In the genomic region with DNA sequence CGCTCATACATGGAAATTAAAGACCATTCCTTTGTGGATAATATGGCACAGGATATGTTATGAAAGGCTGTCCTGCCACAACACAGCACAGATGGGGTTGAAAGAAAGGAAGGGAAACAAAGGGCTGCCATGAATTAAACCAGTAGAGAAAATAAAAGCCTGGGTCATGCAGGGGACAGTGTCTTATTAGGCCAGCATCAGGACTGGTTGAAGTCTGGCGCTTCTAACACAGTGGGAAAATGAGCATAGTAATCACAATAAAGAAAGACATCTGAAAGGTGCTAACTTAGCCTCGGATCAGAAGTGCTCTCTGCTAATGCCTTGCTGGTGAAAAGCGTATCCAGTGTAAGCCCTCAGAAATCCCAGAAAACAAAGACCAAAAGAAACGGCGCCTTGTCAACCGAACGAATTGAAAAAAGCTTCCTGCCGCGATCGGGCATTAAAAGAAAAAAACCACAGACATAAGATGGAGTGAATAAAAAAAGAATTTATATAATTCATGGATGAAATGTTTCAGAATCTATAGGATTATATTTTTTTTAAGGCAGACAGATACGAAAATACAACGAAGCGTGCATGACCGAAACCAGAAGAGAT, we compare ENCODE assay signal across 9 cellular contexts. TPM values are rescaled to one million over a fixed set of nuclear protein-coding genes. Genes with fewer than 3 reads are reported as not detected.
DNase-seq lines count a peak whose midpoint lies in the region; ATAC-seq, FAIRE-seq and TF ChIP-seq lines count a peak whose summit lies in the region.
"Had no signal": no experiment of that assay in that cellular context is flagged by ENCODE, and none has a peak within 500 bp of the region (broad histone marks: within the 10 kb centered on the region; RNA-seq: fewer than 3 reads in every experiment).

No MANE protein-coding gene starts in this region.

- peak overlapping the region; percentile 81 for H3K4me3 Mint-ChIP-seq in natural killer cell
- no peak overlapping the region for H3K4me3 Mint-ChIP-seq in natural killer cell treated with Interleukin-12 subunit alpha and Interleukin-12 subunit beta and Interleukin-15 and Interleukin-18, amount 100 ng/mL, for 72 hours

- H3K36me3 Mint-ChIP-seq in natural killer cell: peaks cover 7% of the 10 kb centered on the region
- H3K36me3 Mint-ChIP-seq in natural killer cell treated with Interleukin-12 subunit alpha and Interleukin-12 subunit beta and Interleukin-15 and Interleukin-18, amount 100 ng/mL, for 72 hours: no peaks in the 10 kb centered on the region

- H3K4me1 ChIP-seq in RWPE2 (ENCODE audit: insufficient read depth, poor library complexity, severe bottlenecking): peaks cover 2% of the 10 kb centered on the region

- ATAC-seq in natural killer cell: no peak
- no peak for ATAC-seq in natural killer cell treated with Interleukin-12 subunit alpha and Interleukin-12 subunit beta and Interleukin-15 and Interleukin-18, amount 100 ng/mL, for 72 hours
- ATAC-seq in RWPE2 (ENCODE audit: low read depth): no peak
- no peak for ATAC-seq in GM19467 (IDR thresholded peaks at IDR 0.05; ENCODE audit: unreplicated experiment)

- no peak for TF ChIP-seq CTCF in natural killer cell (IDR thresholded peaks at IDR 0.05)
- TF ChIP-seq CTCF in RWPE2 (IDR thresholded peaks at IDR 0.05; ENCODE audit: poor library complexity, severe bottlenecking): no peak
- no peak for TF ChIP-seq CTCF in foreskin fibroblast (IDR thresholded peaks at IDR 0.05; ENCODE audit: low read depth, low read length)

- DNase-seq in natural killer cell: no peak
- no peak for DNase-seq in natural killer cell treated with Interleukin-12 subunit alpha and Interleukin-12 subunit beta and Interleukin-15 and Interleukin-18, amount 100 ng/mL, for 72 hours (ENCODE audit: low spot score)
- no peak for DNase-seq in RWPE2 (ENCODE audit: low spot score)
- DNase-seq in foreskin fibroblast: peak in 1 of 2 donors; percentile 14
- peak; percentile 11 for DNase-seq in urothelium cell line (ENCODE audit: low spot score)
- no peak for DNase-seq in NCI-H345 treated with DMSO at 0.1 percent for 48 hours (lab: John Stamatoyannopoulos, UW; ENCODE audit: unreplicated experiment)
- no peak for DNase-seq in 8988T

- no peak for FAIRE-seq in urothelium cell line (lab: Jason Lieb, UNC)

- H3K27me3 Mint-ChIP-seq in natural killer cell (ENCODE audit: low read depth in 2 of 2): peaks cover 0 to 3% of the 10 kb centered on the region in 2 donors
- no peaks in the 10 kb centered on the region for H3K27me3 Mint-ChIP-seq in natural killer cell treated with Interleukin-12 subunit alpha and Interleukin-12 subunit beta and Interleukin-15 and Interleukin-18, amount 100 ng/mL, for 72 hours

- no peaks in the 10 kb centered on the region for H3K36me3 ChIP-seq in RWPE2 (ENCODE audit: low read depth)

- H3K4me1 Mint-ChIP-seq in natural killer cell: no peaks in the 10 kb centered on the region
- H3K4me1 Mint-ChIP-seq in natural killer cell treated with Interleukin-12 subunit alpha and Interleukin-12 subunit beta and Interleukin-15 and Interleukin-18, amount 100 ng/mL, for 72 hours (ENCODE audit: low read depth in 2 of 2): no peaks in the 10 kb centered on the region

- peaks cover 0 to 2% of the 10 kb centered on the region in 2 donors for H3K9me3 Mint-ChIP-seq in natural killer cell
- no peaks in the 10 kb centered on the region for H3K9me3 Mint-ChIP-seq in natural killer cell treated with Interleukin-12 subunit alpha and Interleukin-12 subunit beta and Interleukin-15 and Interleukin-18, amount 100 ng/mL, for 72 hours

- peaks cover 30% of the 10 kb centered on the region for H3K27me3 ChIP-seq in RWPE2 (ENCODE audit: insufficient read depth, poor library complexity, severe bottlenecking)

- peak overlapping the region; percentile 35 for H3K4me3 ChIP-seq in RWPE2 (ENCODE audit: severe bottlenecking)
- peak overlapping the region; percentile 56 to 79 for H3K4me3 ChIP-seq in foreskin fibroblast (ENCODE audit: low read depth in 1 of 2, low read length in 2 of 2)

- H3K27ac ChIP-seq in RWPE2 (ENCODE audit: poor library complexity, severe bottlenecking): no peak overlapping the region

- no peaks in the 10 kb centered on the region for H3K9me3 ChIP-seq in RWPE2 (ENCODE audit: severe bottlenecking)

- H3K27ac Mint-ChIP-seq in natural killer cell: peak overlapping the region; percentile 65 to 85
- H3K27ac Mint-ChIP-seq in natural killer cell treated with Interleukin-12 subunit alpha and Interleukin-12 subunit beta and Interleukin-15 and Interleukin-18, amount 100 ng/mL, for 72 hours: peak overlapping the region in 1 of 2 donors; percentile 54

- intact Hi-C loops in natural killer cell (cut with micrococcal nuclease): no loop called here

RNA-seq across cellular contexts. Expression of a gene that starts 0.6 kb away (rescaled TPM):
- total RNA-seq in natural killer cell: 1 to 10 TPM in 2 of 3 donors, under 1 TPM in 1; 0.30 to 4.7 (median 1.8) TPM
- total RNA-seq in natural killer cell treated with Interleukin-12 subunit alpha and Interleukin-12 subunit beta and Interleukin-15 and Interleukin-18, amount 100 ng/mL, for 72 hours: 1 to 10 TPM in 1 of 2 donors, under 1 TPM in 1; 0.93 to 1.3 TPM
- total RNA-seq: G401 had no signal
